In genomic region chr20:7936735-7937078, GRCh38 we compare ENCODE assay signal across 15 cellular contexts. TPM values are rescaled to one million over a fixed set of nuclear protein-coding genes. Genes with fewer than 3 reads are reported as not detected.
DNase-seq lines count a peak whose midpoint lies in the region; ATAC-seq and TF ChIP-seq lines count a peak whose summit lies in the region.
"Had no signal": no experiment of that assay in that cellular context is flagged by ENCODE, and none has a peak within 500 bp of the region (broad histone marks: within the 10 kb centered on the region; RNA-seq: fewer than 3 reads in every experiment).

No MANE protein-coding gene starts in this region.

- H3K9me3 Mint-ChIP-seq in Calu3 (ENCODE audit: low read depth, unreplicated experiment) (no peaks in the 10 kb centered on the region), endodermal cell (peaks cover 9% of the 10 kb centered on the region), neural crest cell (peaks cover 6% of the 10 kb centered on the region)
- H3K9me3 Mint-ChIP-seq: CD8-positive, alpha-beta memory T cell; naive thymus-derived CD4-positive, alpha-beta T cell had no signal

- no peaks in the 10 kb centered on the region for H3K79me2 ChIP-seq in PC-9 (ENCODE audit: low read depth)
- H3K79me2 ChIP-seq in MM.1S (ENCODE audit: low read length) = no peaks in the 10 kb centered on the region

- H3F3A ChIP-seq in PC-9 (ENCODE audit: insufficient read depth, low read depth) (no peaks in the 10 kb centered on the region), MM.1S (ENCODE audit: insufficient read depth, low read length) (no peaks in the 10 kb centered on the region)

- no peak overlapping the region for H2AFZ ChIP-seq in PC-9
- no peak overlapping the region for H2AFZ ChIP-seq in MM.1S (ENCODE audit: low read length)

- ATAC-seq in GM21825 (IDR thresholded peaks at IDR 0.05; ENCODE audit: unreplicated experiment) = no peak

- H3K4me3 ChIP-seq in PC-9 (no peak overlapping the region), endodermal cell (ENCODE audit: low read length) (no peak overlapping the region), MM.1S (ENCODE audit: low read length) (no peak overlapping the region)

- TF ChIP-seq CTCF in Calu3 (IDR thresholded peaks at IDR 0.05; ENCODE audit: unreplicated experiment) = no peak
- TF ChIP-seq CTCF in PC-9 (conservative IDR thresholded peaks at IDR 0.05) = peak; percentile 4; the same call in 1 of the 2 replicates
- TF ChIP-seq CTCF in endodermal cell (conservative IDR thresholded peaks at IDR 0.05) = peak; percentile 3
- TF ChIP-seq CTCF in neural crest cell (conservative IDR thresholded peaks at IDR 0.05) = no peak
- TF ChIP-seq CTCF in MM.1S (IDR thresholded peaks at IDR 0.05; ENCODE audit: low read length) = no peak

- H3K27me3 ChIP-seq in PC-9 (ENCODE audit: insufficient read depth, low read depth) (peaks cover 12% of the 10 kb centered on the region; the same call in 1 of the 2 replicates), endodermal cell (ENCODE audit: control insufficient read depth, insufficient read depth, low read length, poor library complexity, severe bottlenecking) (no peaks in the 10 kb centered on the region), MM.1S (replicated peaks; ENCODE audit: insufficient read depth, low read length) (no peaks in the 10 kb centered on the region)

- H3K9me2 ChIP-seq in PC-9 (ENCODE audit: insufficient read depth) = no peaks in the 10 kb centered on the region
- H3K9me2 ChIP-seq in MM.1S (replicated peaks; ENCODE audit: insufficient read depth, low read length) = no peaks in the 10 kb centered on the region

- BruUV-seq in Calu3 (replicated peaks; lab: Mats Ljungman, UMichigan) = no TSS peak
- BruUV-seq in PC-9 (replicated peaks; lab: Mats Ljungman, UMichigan) = no TSS peak

- POLR2A ChIA-PET in PC-9 (lab: Charles Lee; ENCODE audit: unreplicated experiment) = no interaction called here

- H3K27ac ChIP-seq in PC-9 (no peak overlapping the region), endodermal cell (ENCODE audit: low read depth, low read length) (no peak overlapping the region), MM.1S (ENCODE audit: low read length) (no peak overlapping the region)
- H3K27ac ChIP-seq: thoracic aorta had no signal

- 8 to 34% methylated on average over 3 to 4 of the region's 4 CpGs for WGBS in endodermal cell (ENCODE audit: insufficient coverage in 1 of 2, insufficient read length in 1 of 2), 2 experiments

- H3K36me3 Mint-ChIP-seq in Calu3 (ENCODE audit: insufficient read depth, unreplicated experiment) (no peaks in the 10 kb centered on the region), endodermal cell (ENCODE audit: low read depth) (no peaks in the 10 kb centered on the region), neural crest cell (ENCODE audit: low read depth) (no peaks in the 10 kb centered on the region)
- H3K36me3 Mint-ChIP-seq: CD8-positive, alpha-beta memory T cell; naive thymus-derived CD4-positive, alpha-beta T cell had no signal

- H4K20me1 ChIP-seq in PC-9 (ENCODE audit: insufficient read depth) = no peaks in the 10 kb centered on the region
- H4K20me1 ChIP-seq in MM.1S (ENCODE audit: insufficient read depth, low read length) = no peaks in the 10 kb centered on the region

- CTCF ChIA-PET in Calu3 (lab: Charles Lee) = interaction anchor here (0.6 to 1.4 kb wide), 10 partner anchors 44 to 1792 kb away, joined by 3 to 38 read pairs (median 5); partner anchors contain the start of gene PLCB1
- CTCF ChIA-PET in PC-9 (lab: Charles Lee) = interaction anchor here (0.6 to 1.8 kb wide), 7 partner anchors 14 to 1172 kb away, joined by 4 to 13 read pairs (median 6); no protein-coding TSS in a partner anchor

- no peak for DNase-seq in Calu3
- no peak for DNase-seq in PC-9
- no peak for DNase-seq in endodermal cell
- DNase-seq in neural crest cell (ENCODE audit: low read depth, low spot score) = no peak
- no peak for DNase-seq in SW 1271 (lab: John Stamatoyannopoulos, UW)
- no peak for DNase-seq in MM.1S
- DNase-seq in stimulated activated CD4-positive, alpha-beta T cell treated with anti-CD3 and anti-CD28 coated beads, Interleukin-12 subunit alpha, Interleukin-12 subunit beta, amount 100 ng/mL, for 4 hours = no peak
- DNase-seq: effector CD8-positive, alpha-beta T cell had no signal

- intact Hi-C loops in Calu3 (cut with micrococcal nuclease; ENCODE audit: unreplicated experiment) = loop anchor here (1.0 kb wide), 1 partner anchor 785 kb away; no protein-coding TSS in a partner anchor
- intact Hi-C loops in PC-9 (cut with micrococcal nuclease; ENCODE audit: unreplicated experiment) = loop anchor here (1.0 to 10.0 kb wide), 3 partner anchors 368 to 786 kb away; no protein-coding TSS in a partner anchor

- H3K4me1 ChIP-seq in PC-9 (replicated peaks; ENCODE audit: insufficient read depth) = no peaks in the 10 kb centered on the region
- no peaks in the 10 kb centered on the region for H3K4me1 ChIP-seq in endodermal cell (ENCODE audit: control insufficient read depth, insufficient read depth, low read length)
- H3K4me1 ChIP-seq in MM.1S (ENCODE audit: low read length) = peaks cover 10% of the 10 kb centered on the region; the same call in 1 of the 2 replicates

- H3K4me1 Mint-ChIP-seq in Calu3 (ENCODE audit: low read depth, unreplicated experiment) (no peaks in the 10 kb centered on the region), endodermal cell (peaks cover 3% of the 10 kb centered on the region), neural crest cell (peaks cover 13% of the 10 kb centered on the region)

- no peaks in the 10 kb centered on the region for H3K27me3 Mint-ChIP-seq in Calu3 (ENCODE audit: unreplicated experiment)
- no peaks in the 10 kb centered on the region for H3K27me3 Mint-ChIP-seq in endodermal cell (ENCODE audit: insufficient read depth)
- no peaks in the 10 kb centered on the region for H3K27me3 Mint-ChIP-seq in neural crest cell (ENCODE audit: low read depth)

- peak overlapping the region; percentile 63 for H3K4me3 Mint-ChIP-seq in Calu3 (ENCODE audit: low read depth, unreplicated experiment)
- H3K4me3 Mint-ChIP-seq in endodermal cell = peak overlapping the region; percentile 33
- peak overlapping the region; percentile 51 for H3K4me3 Mint-ChIP-seq in neural crest cell
- H3K4me3 Mint-ChIP-seq: CD8-positive, alpha-beta memory T cell; naive thymus-derived CD4-positive, alpha-beta T cell had no signal

- H3K9me3 ChIP-seq in PC-9 (ENCODE audit: insufficient read depth, low read depth) (no peaks in the 10 kb centered on the region), endodermal cell (ENCODE audit: control insufficient read depth, low read length) (peaks cover 7% of the 10 kb centered on the region), MM.1S (replicated peaks; ENCODE audit: insufficient read depth, low read length) (no peaks in the 10 kb centered on the region)
- H3K9me3 ChIP-seq: thoracic aorta had no signal

- H3K27ac Mint-ChIP-seq in Calu3 (ENCODE audit: unreplicated experiment) = peak overlapping the region; percentile 70
- H3K27ac Mint-ChIP-seq in endodermal cell = no peak overlapping the region
- H3K27ac Mint-ChIP-seq in neural crest cell (ENCODE audit: unreplicated experiment) = no peak overlapping the region
- H3K27ac Mint-ChIP-seq: CD8-positive, alpha-beta memory T cell; naive thymus-derived CD4-positive, alpha-beta T cell had no signal

- H3K4me2 ChIP-seq in PC-9 = no peak overlapping the region
- H3K4me2 ChIP-seq in MM.1S (ENCODE audit: low read depth, low read length) = no peak overlapping the region

- H3K9ac ChIP-seq in endodermal cell (ENCODE audit: extremely low read depth, low read length, poor library complexity, severe bottlenecking) = no peak overlapping the region
- no peak overlapping the region for H3K9ac ChIP-seq in MM.1S (ENCODE audit: low read length)

- H3K36me3 ChIP-seq in PC-9 (ENCODE audit: low read depth) (no peaks in the 10 kb centered on the region), endodermal cell (ENCODE audit: control insufficient read depth, insufficient read depth, low read length) (no peaks in the 10 kb centered on the region), MM.1S (replicated peaks; ENCODE audit: insufficient read depth, low read length) (no peaks in the 10 kb centered on the region)
- H3K36me3 ChIP-seq: thoracic aorta had no signal

RNA-seq across cellular contexts. Expression of gene HAO1, which starts 3.6 kb away (rescaled TPM):
- total RNA-seq in Calu3 (2022) (not detected in 2 replicates), PC-9 (2021) (not detected in 2 replicates), endodermal cell (not detected), neural crest cell (not detected in 2 replicates)
- not detected for polyA plus RNA-seq in endodermal cell (2013, experiment 1 of 2)
- not detected for polyA plus RNA-seq in endodermal cell (2013, experiment 2 of 2)
- total RNA-seq: CD8-positive, alpha-beta memory T cell; fibroblast of lung; lung microvascular endothelial cell; naive thymus-derived CD4-positive, alpha-beta T cell; T-helper 1 cell treated with Interleukin-12 subunit alpha and Interleukin-12 subunit beta and Interleukin-4 antibody, amounts not matched to agents 30 ng/mL and 1 ng/mL, for 36 hours; thoracic aorta had no signal
- polyA plus RNA-seq: CD8-positive, alpha-beta memory T cell; fibroblast of lung; naive thymus-derived CD4-positive, alpha-beta T cell had no signal

Comparison
In these comparisons a context has a peak if more than half of its experiments do, and no peak if none do; other contexts are left out.
1. CTCF ChIP-seq: peak in PC-9 (single experiment) and endodermal cell (single experiment); none in Calu3 (single experiment), neural crest cell (single experiment) and MM.1S (single experiment).
2. Peak in every context shown above with its lines, with median percentiles within 50 percentile points of each other: H3K4me3 Mint-ChIP-seq.